Comparison of ENCODE assay signal across 22 cellular contexts in the genomic region with DNA sequence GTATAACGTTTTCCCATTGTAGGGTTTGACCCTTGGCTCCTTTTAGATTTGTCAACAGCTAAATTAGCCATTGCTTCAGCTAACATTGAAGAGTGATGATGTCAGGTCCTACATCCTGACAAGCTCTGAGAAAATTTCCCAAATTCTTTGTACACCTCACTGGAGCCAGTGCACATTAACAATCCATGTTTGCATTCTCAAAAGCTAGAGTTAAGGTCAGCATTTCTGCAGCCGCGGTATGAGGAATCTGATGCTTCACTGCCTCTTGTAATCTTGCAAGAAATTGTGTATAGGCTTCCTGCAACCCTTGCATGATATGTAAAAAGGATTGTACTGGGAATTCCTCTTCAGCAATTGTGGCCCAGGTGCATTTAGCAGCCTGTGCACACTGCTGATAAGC. TPM values are rescaled to one million over a fixed set of nuclear protein-coding genes. Genes with fewer than 3 reads are reported as not detected.
A peak's percentile ranks its signal among the peaks of the same experiment; 100 is the strongest.
DNase-seq lines count a peak whose midpoint lies in the region; ATAC-seq and TF ChIP-seq lines count a peak whose summit lies in the region.
"Had no signal": no experiment of that assay in that cellular context is flagged by ENCODE, and none has a peak within 500 bp of the region (broad histone marks: within the 10 kb centered on the region; RNA-seq: fewer than 3 reads in every experiment).

No MANE protein-coding gene starts in this region.

- no peak for ATAC-seq in HG02610 (IDR thresholded peaks at IDR 0.05; ENCODE audit: unreplicated experiment)
- no peak for ATAC-seq in HG03097 (IDR thresholded peaks at IDR 0.05; ENCODE audit: low FRiP score, unreplicated experiment)
- ATAC-seq: HCT116, HepG2, K562 had no signal

- intact Hi-C loops in CD14-positive monocyte (cut with micrococcal nuclease) = no loop called here

- peak; percentile 11 for DNase-seq in HK-2 (ENCODE audit: unreplicated experiment)
- peak; percentile 1 for DNase-seq in choroid plexus epithelial cell (ENCODE audit: low read depth)
- DNase-seq in left kidney (ENCODE audit: low read depth, low spot score) = peak; percentile 73
- no peak for DNase-seq in midbrain (lab: John Stamatoyannopoulos, UW)
- no peak for DNase-seq in CD14-positive monocyte (ENCODE audit: low spot score)
- DNase-seq: CD4-positive, alpha-beta T cell; COR-L47; DMS 273 treated with DMSO at 0.1 percent for 48 hours; GOT3; MM.1S; NCI-H1092; NCI-H1436 treated with DMSO at 0.1 percent for 48 hours; NCI-H1930; NCI-H226; NCI-H774; NK-92 treated with Interleukin-12 subunit alpha and Interleukin-12 subunit beta, amount 100 ng/mL, for 24 hours; SJCRH30 had no signal

- H3K36me3 Mint-ChIP-seq in CD14-positive monocyte = no peaks in the 10 kb centered on the region

- peaks cover 5 to 13% (median 5%) of the 10 kb centered on the region in 3 donors for H3K27me3 Mint-ChIP-seq in CD14-positive monocyte (ENCODE audit: low read depth in 3 of 3)

- no peaks in the 10 kb centered on the region for H3K4me1 Mint-ChIP-seq in CD14-positive monocyte

- H3K9me3 Mint-ChIP-seq in CD14-positive monocyte = peaks cover 0 to 3% (median 2%) of the 10 kb centered on the region in 7 donors

- no peak overlapping the region for H3K4me3 ChIP-seq in choroid plexus epithelial cell (ENCODE audit: low read depth, low read length)
- H3K4me3 ChIP-seq: K562, SJCRH30 had no signal

- no peak overlapping the region for H3K4me3 Mint-ChIP-seq in CD14-positive monocyte
- H3K4me3 Mint-ChIP-seq: CD4-positive, alpha-beta T cell had no signal

- TF ChIP-seq CTCF in choroid plexus epithelial cell (conservative IDR thresholded peaks at IDR 0.05; ENCODE audit: low read depth, low read length) = no peak
- TF ChIP-seq CTCF in CD14-positive monocyte (IDR thresholded peaks at IDR 0.05) = no peak

- H3K27ac Mint-ChIP-seq in CD14-positive monocyte = no peak overlapping the region
- H3K27ac Mint-ChIP-seq: CD4-positive, alpha-beta T cell had no signal

RNA-seq across cellular contexts. Expression of gene NCAM1, which starts 33.1 kb away (rescaled TPM):
- under 1 TPM in 1 of 2 donors, not detected in 1; 0.65 TPM for polyA plus RNA-seq in CD14-positive monocyte

Comparison
In these comparisons a context has a peak if more than half of its experiments do, and no peak if none do; other contexts are left out.
1. DNase-seq: peak in HK-2 (single experiment), choroid plexus epithelial cell (single experiment) and left kidney (single experiment); none in midbrain (single experiment) and CD14-positive monocyte (single experiment).